Comparison of ENCODE assay signal across 26 cellular contexts in the genomic region with DNA sequence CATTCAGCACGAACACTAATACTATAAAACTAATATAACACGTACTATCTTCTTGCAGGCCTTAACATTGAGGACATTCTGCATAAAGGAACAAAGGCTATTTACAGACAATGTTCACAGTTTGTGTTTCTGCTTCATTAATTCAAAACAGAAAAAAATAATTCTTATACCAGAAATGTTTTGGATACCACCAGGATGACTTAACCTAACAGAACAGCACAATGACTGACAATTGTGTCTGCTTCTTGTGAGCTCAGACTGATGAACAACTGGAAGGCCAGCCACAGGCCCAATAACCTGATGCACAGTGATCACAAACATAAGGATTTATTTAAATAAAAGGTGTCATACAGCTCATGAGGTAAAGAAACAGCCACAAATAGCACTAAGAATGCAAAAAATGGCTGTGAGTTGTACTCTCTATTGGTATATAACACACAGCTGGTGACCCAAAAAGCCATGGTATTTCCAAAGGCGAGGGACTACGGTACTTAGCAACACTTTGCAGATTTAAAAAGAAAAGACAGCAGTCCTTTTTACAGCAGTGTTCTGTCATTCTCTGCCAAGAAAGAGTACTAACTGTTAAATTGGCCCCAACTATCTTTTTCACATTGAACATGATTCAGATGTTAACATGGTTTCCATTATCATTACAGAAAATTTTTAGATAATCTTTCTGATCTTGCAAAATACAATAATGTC. TPM values are rescaled to one million over a fixed set of nuclear protein-coding genes. Genes with fewer than 3 reads are reported as not detected.
DNase-seq lines count a peak whose midpoint lies in the region; ATAC-seq, FAIRE-seq and TF ChIP-seq lines count a peak whose summit lies in the region.
"Had no signal": no experiment of that assay in that cellular context is flagged by ENCODE, and none has a peak within 500 bp of the region (broad histone marks: within the 10 kb centered on the region; RNA-seq: fewer than 3 reads in every experiment).

No MANE protein-coding gene starts in this region.

- no peaks in the 10 kb centered on the region for H3F3A ChIP-seq in smooth muscle cell (ENCODE audit: low read depth)

- no peak for TF ChIP-seq CTCF in HFFc6 (IDR thresholded peaks at IDR 0.05)
- no peak for TF ChIP-seq CTCF in keratinocyte (optimal IDR thresholded peaks at IDR 0.05 in 1 of 3, IDR thresholded peaks at IDR 0.05 in 1 of 3, conservative IDR thresholded peaks at IDR 0.05 in 1 of 3; ENCODE audit: extremely low read depth in 1 of 3, insufficient read depth in 2 of 3, low read length in 3 of 3)
- no peak for TF ChIP-seq CTCF in smooth muscle cell (IDR thresholded peaks at IDR 0.05; ENCODE audit: borderline replicate concordance, insufficient read depth, poor library complexity, severe bottlenecking)

- peak overlapping the region; percentile 54 for H3K27ac Mint-ChIP-seq in HFFc6
- H3K27ac Mint-ChIP-seq: activated CD4-positive, alpha-beta T cell treated with anti-CD3 and anti-CD28 coated beads, Interleukin-2, amount 10 ng/mL, durations not matched to agents 24 days and 14 days; activated naive CD4-positive, alpha-beta T cell treated with anti-CD3 and anti-CD28 coated beads, Interleukin-2, amount 50 U/mL, for 72 hours; activated T-helper 17 cell treated with anti-CD3 and anti-CD28 coated beads, Interleukin-2, amount 50 U/mL, for 72 hours; CD4-positive, alpha-beta T cell; natural killer cell; T-helper 2 cell treated with Interferon-gamma antibody and Interleukin-4, amounts not matched to agents 5 μg/mL and 100 μg/mL, for 36 hours had no signal

- H3K9me3 Mint-ChIP-seq in HFFc6 = no peaks in the 10 kb centered on the region
- H3K9me3 Mint-ChIP-seq: activated CD4-positive, alpha-beta T cell treated with anti-CD3 and anti-CD28 coated beads, Interleukin-2, amount 10 ng/mL, durations not matched to agents 24 days and 14 days; activated T-helper 17 cell treated with anti-CD3 and anti-CD28 coated beads, Interleukin-2, amount 50 U/mL, for 72 hours; CD4-positive, alpha-beta T cell; T-helper 2 cell treated with Interferon-gamma antibody and Interleukin-4, amounts not matched to agents 5 μg/mL and 100 μg/mL, for 36 hours had no signal

- H2AFZ ChIP-seq in keratinocyte (ENCODE audit: control insufficient read depth, low read length) (peak overlapping the region; percentile 21), smooth muscle cell (ENCODE audit: low read depth) (no peak overlapping the region)

- H3K9me3 ChIP-seq in keratinocyte (ENCODE audit: control insufficient read depth, low read depth, low read length) = no peaks in the 10 kb centered on the region
- H3K9me3 ChIP-seq in smooth muscle cell (replicated peaks; ENCODE audit: low read depth) = no peaks in the 10 kb centered on the region
- H3K9me3 ChIP-seq: left lung, thoracic aorta had no signal

- H3K4me2 ChIP-seq in keratinocyte (ENCODE audit: control insufficient read depth, extremely low read depth, insufficient read depth, low read depth, low read length) = no peak overlapping the region
- peak overlapping the region; percentile 70 for H3K4me2 ChIP-seq in smooth muscle cell
- H3K4me2 ChIP-seq: KMS-11 had no signal

- H3K27me3 Mint-ChIP-seq in HFFc6 (ENCODE audit: insufficient read depth) = peaks cover 8% of the 10 kb centered on the region

- 90% methylated on average over 4 of the region's 4 CpGs for WGBS in smooth muscle cell (ENCODE audit: low lambda C conversion rate)

- H3K79me2 ChIP-seq in keratinocyte (ENCODE audit: control insufficient read depth, insufficient read depth, low read length) (no peaks in the 10 kb centered on the region), smooth muscle cell (ENCODE audit: low read depth) (peaks cover 21% of the 10 kb centered on the region)

- DNase-seq in HFFc6 (no peak), keratinocyte (ENCODE audit: low read depth, low spot score) (no peak), smooth muscle cell (lab: John Stamatoyannopoulos, UW; ENCODE audit: unreplicated experiment) (no peak), NCI-H1092 (lab: John Stamatoyannopoulos, UW) (no peak), DMS53 treated with DMSO at 0.1 percent for 48 hours (lab: John Stamatoyannopoulos, UW; ENCODE audit: unreplicated experiment) (no peak), AG20443 (ENCODE audit: low spot score) (no peak)
- DNase-seq: activated CD4-positive, alpha-beta T cell treated with anti-CD3 and anti-CD28 coated beads, Interleukin-2, amount 10 ng/mL, durations not matched to agents 24 days and 14 days; aorta; CD4-positive, alpha-beta T cell; heart left ventricle; left lung; natural killer cell; NCI-H187; NCI-H526; retina; stimulated activated CD4-positive, alpha-beta T cell treated with anti-CD3 and anti-CD28 coated beads, Interleukin-4, amount 100 ng/mL, for 24 hours; stimulated activated naive CD4-positive, alpha-beta T cell had no signal

- no peak overlapping the region for H3K4me3 ChIP-seq in keratinocyte (ENCODE audit: control insufficient read depth in 2 of 3, extremely low read depth in 1 of 3, insufficient read depth in 2 of 3, low read depth in 1 of 3, low read length in 3 of 3)
- no peak overlapping the region for H3K4me3 ChIP-seq in smooth muscle cell
- H3K4me3 ChIP-seq: heart left ventricle, left lung, thoracic aorta had no signal

- H3K4me1 ChIP-seq in keratinocyte (ENCODE audit: control insufficient read depth, extremely low read depth, insufficient read depth, low read length) (peaks cover 28% of the 10 kb centered on the region), smooth muscle cell (ENCODE audit: low read depth) (no peaks in the 10 kb centered on the region)
- H3K4me1 ChIP-seq: heart left ventricle, left lung had no signal

- H3K36me3 ChIP-seq in keratinocyte (ENCODE audit: control insufficient read depth in 2 of 2, extremely low read depth in 1 of 2, insufficient read depth in 2 of 2, low read length in 2 of 2) (no peaks in the 10 kb centered on the region), smooth muscle cell (ENCODE audit: low read depth) (no peaks in the 10 kb centered on the region)
- H3K36me3 ChIP-seq: heart left ventricle, left lung, thoracic aorta had no signal

- FAIRE-seq in keratinocyte (lab: Jason Lieb, UNC) = no peak
- FAIRE-seq: endothelial cell of umbilical vein had no signal

- dilution Hi-C loops in keratinocyte (cut with MboI; ENCODE audit: extremely low pct_ligation_motif_present, low sequenced_read_pairs) = no loop called here

- H3K36me3 Mint-ChIP-seq in HFFc6 (ENCODE audit: low read depth) = peaks cover 49% of the 10 kb centered on the region

- H3K9ac ChIP-seq in keratinocyte (ENCODE audit: control insufficient read depth, extremely low read depth, insufficient read depth, low read length) (no peak overlapping the region), smooth muscle cell (ENCODE audit: low read depth) (no peak overlapping the region)
- H3K9ac ChIP-seq: KMS-11 had no signal

- peaks cover 80% of the 10 kb centered on the region for H3K4me1 Mint-ChIP-seq in HFFc6 (ENCODE audit: low read depth)
- H3K4me1 Mint-ChIP-seq: activated CD4-positive, alpha-beta T cell treated with anti-CD3 and anti-CD28 coated beads, Interleukin-2, amount 10 ng/mL, durations not matched to agents 24 days and 14 days; activated T-helper 17 cell treated with anti-CD3 and anti-CD28 coated beads, Interleukin-2, amount 50 U/mL, for 72 hours; natural killer cell had no signal

- H3K27me3 ChIP-seq in keratinocyte (ENCODE audit: control insufficient read depth, extremely low read depth, insufficient read depth, low read length) (no peaks in the 10 kb centered on the region), smooth muscle cell (ENCODE audit: low read depth) (no peaks in the 10 kb centered on the region)
- H3K27me3 ChIP-seq: heart left ventricle, left lung had no signal

- H3K4me3 Mint-ChIP-seq in HFFc6 = no peak overlapping the region
- H3K4me3 Mint-ChIP-seq: activated CD4-positive, alpha-beta T cell treated with anti-CD3 and anti-CD28 coated beads, Interleukin-2, amount 10 ng/mL, durations not matched to agents 24 days and 14 days; activated T-helper 17 cell treated with anti-CD3 and anti-CD28 coated beads, Interleukin-2, amount 50 U/mL, for 72 hours; CD4-positive, alpha-beta T cell; natural killer cell; T-helper 2 cell treated with Interferon-gamma antibody and Interleukin-4, amounts not matched to agents 5 μg/mL and 100 μg/mL, for 36 hours had no signal

- peak; percentile 44 for ATAC-seq in SK-N-SH treated with all-trans-retinoic acid at 6 μM for 48 hours
- ATAC-seq: activated naive CD4-positive, alpha-beta T cell treated with anti-CD3 and anti-CD28 coated beads, Interleukin-2, amount 50 U/mL, for 72 hours; activated T-helper 17 cell treated with anti-CD3 and anti-CD28 coated beads, Interleukin-2, amount 50 U/mL, for 72 hours; heart left ventricle; left lung; natural killer cell had no signal

- H3K27ac ChIP-seq in keratinocyte (ENCODE audit: control insufficient read depth, insufficient read depth, low read length) (no peak overlapping the region), smooth muscle cell (ENCODE audit: low read depth) (peak overlapping the region; percentile 65)
- H3K27ac ChIP-seq: heart left ventricle, KMS-11, left lung, RWPE1, thoracic aorta, VCaP had no signal

- no peaks in the 10 kb centered on the region for H4K20me1 ChIP-seq in keratinocyte (ENCODE audit: control insufficient read depth, extremely low read depth, insufficient read depth, low read length)
- H4K20me1 ChIP-seq in smooth muscle cell (ENCODE audit: low read depth) = peaks cover 22% of the 10 kb centered on the region

- H3K9me1 ChIP-seq in keratinocyte (ENCODE audit: control insufficient read depth, extremely low read depth, insufficient read depth, low read length) = no peaks in the 10 kb centered on the region

TF ChIP-seq in SK-N-SH treated with all-trans-retinoic acid at 6 μM for 48 hours, 23 proteins besides CTCF, POLR2A, EP300 and RAD21:
- TF ChIP-seq ZNF8 (CRISPR knock-in tag; IDR thresholded peaks at IDR 0.05) (peak; percentile 27; the same call in 1 of the 2 replicates), ZFP30 (CRISPR knock-in tag; IDR thresholded peaks at IDR 0.05) (no peak)

RNA-seq across cellular contexts. Expression of a gene that starts 32.1 kb away (rescaled TPM):
- total RNA-seq in HFFc6 (2021; fragmentation: NEBNext Ultra II Directional; extraction: Animal tissue kit (Norgen Biotek cat#: 25700)) = 100 to 1,000 TPM; 235 to 320 (median 277) TPM
- polyA plus RNA-seq in keratinocyte (2.3 to 7.5 TPM (median 5.8 TPM) in 3 replicates), smooth muscle cell (10.2 and 13.8 TPM in 2 replicates)
- polyA plus RNA-seq in keratinocyte (2011; ENCODE audit: low read depth) = 0.96 TPM
- 3.8 and 7.6 TPM in 2 replicates for polyA plus RNA-seq in keratinocyte (2011; cell fraction: cytosol; rRNA removed)
- polyA plus RNA-seq in keratinocyte (2011; cell fraction: nucleus; rRNA removed) = 2.5 and 2.9 TPM in 2 replicates
- polyA plus RNA-seq in keratinocyte (2012; ENCODE audit: low replicate concordance) = 0.87 and 5.3 TPM in 2 replicates
- 2.2 to 10.8 TPM (median 5.4 TPM) in 3 replicates for polyA minus RNA-seq in keratinocyte
- polyA minus RNA-seq in keratinocyte (2011; cell fraction: cytosol; rRNA and poly(A)+ RNA removed) = 3.8 TPM
- polyA minus RNA-seq in keratinocyte (2011; cell fraction: nucleus; rRNA and poly(A)+ RNA removed) = 1.3 and 3.1 TPM in 2 replicates
- total RNA-seq in smooth muscle cell = 30.8 and 31.6 TPM in 2 replicates
- total RNA-seq: activated CD4-positive, alpha-beta T cell treated with anti-CD3 and anti-CD28 coated beads, Interleukin-2, amount 10 ng/mL, durations not matched to agents 24 days and 14 days; activated naive CD4-positive, alpha-beta T cell treated with anti-CD3 and anti-CD28 coated beads, Interleukin-2, amount 50 U/mL, for 72 hours; CD4-positive, alpha-beta T cell had no signal
